In genomic region chr3:45551214-45552010, GRCh38 we compare ENCODE assay signal across 10 cellular contexts. TPM values are rescaled to one million over a fixed set of nuclear protein-coding genes. Genes with fewer than 3 reads are reported as not detected.
A peak's percentile ranks its signal among the peaks of the same experiment; 100 is the strongest.
DNase-seq lines count a peak whose midpoint lies in the region; ATAC-seq and TF ChIP-seq lines count a peak whose summit lies in the region.
"Had no signal": no experiment of that assay in that cellular context is flagged by ENCODE, and none has a peak within 500 bp of the region (broad histone marks: within the 10 kb centered on the region; RNA-seq: fewer than 3 reads in every experiment).

No MANE protein-coding gene starts in this region.

- peak overlapping the region; percentile 44 to 45 for H3K27ac ChIP-seq in tibial artery

- H3K4me3 ChIP-seq in tibial artery, result no peak overlapping the region

- DNase-seq in NCI-H2196 treated with DMSO at 0.1 percent for 48 hours (lab: John Stamatoyannopoulos, UW; ENCODE audit: unreplicated experiment), result peak; percentile 2
- DNase-seq in NCI-H2196 (lab: John Stamatoyannopoulos, UW; ENCODE audit: unreplicated experiment), result no peak
- peak; percentile 51 for DNase-seq in brain pericyte (ENCODE audit: low read depth, low spot score)
- peak; percentile 98 for DNase-seq in kidney tubule cell (ENCODE audit: low spot score)
- DNase-seq in tibial artery, result peak; percentile 65 to 80
- no peak for DNase-seq in NCI-H510A (lab: John Stamatoyannopoulos, UW)
- DNase-seq in natural killer cell, result no peak
- DNase-seq: activated CD8-positive, alpha-beta memory T cell treated with anti-CD3 and anti-CD28 coated beads, Interleukin-2, amount 50 U/mL, for 48 hours had no signal

- H3K36me3 ChIP-seq in tibial artery, result peaks cover 0 to 12% (median 0%) of the 10 kb centered on the region in 3 donors

- intact Hi-C loops in tibial artery (cut with DNase I; ENCODE audit: low total_unique reads) (no loop called here), natural killer cell (cut with micrococcal nuclease) (no loop called here)

- H3K4me1 ChIP-seq in tibial artery, result peaks cover 10 to 57% (median 33%) of the 10 kb centered on the region in 4 donors

- H3K27me3 Mint-ChIP-seq in natural killer cell (ENCODE audit: low read depth in 2 of 2), result no peaks in the 10 kb centered on the region
- H3K27me3 Mint-ChIP-seq: B cell had no signal

- H3K9me3 Mint-ChIP-seq in natural killer cell, result no peaks in the 10 kb centered on the region

- H3K9me3 ChIP-seq in tibial artery, result no peaks in the 10 kb centered on the region

- no peak for TF ChIP-seq CTCF in tibial artery (IDR thresholded peaks at IDR 0.05)
- no peak for TF ChIP-seq CTCF in natural killer cell (IDR thresholded peaks at IDR 0.05)

- peaks cover 28 to 35% of the 10 kb centered on the region in 2 donors for H3K4me1 Mint-ChIP-seq in natural killer cell

- no peaks in the 10 kb centered on the region for H3K36me3 Mint-ChIP-seq in natural killer cell

- ATAC-seq in natural killer cell (no peak), HG03439 (IDR thresholded peaks at IDR 0.05; ENCODE audit: unreplicated experiment) (no peak)

- no peaks in the 10 kb centered on the region for H3K27me3 ChIP-seq in tibial artery

- no peak overlapping the region for H3K27ac Mint-ChIP-seq in natural killer cell
- H3K27ac Mint-ChIP-seq: B cell had no signal

- H3K4me3 Mint-ChIP-seq in natural killer cell, result no peak overlapping the region
- H3K4me3 Mint-ChIP-seq: B cell had no signal

RNA-seq across cellular contexts. Expression of gene LIMD1, which starts 43.1 kb away (rescaled TPM):
- total RNA-seq in natural killer cell, result 10 to 100 TPM; 41.7 to 52.2 (median 48.6) TPM

Comparison
In these comparisons a context has a peak if more than half of its experiments do, and no peak if none do; other contexts are left out.
1. DNase-seq: peak in NCI-H2196 treated with DMSO at 0.1 percent for 48 hours (single experiment), brain pericyte (single experiment), kidney tubule cell (single experiment) and tibial artery (2 of 2); none in NCI-H2196 (single experiment), NCI-H510A (single experiment) and natural killer cell (single experiment).